In genomic region chr14:104116544-104117340, GRCh38 we compare ENCODE assay signal across 10 cellular contexts. TPM values are rescaled to one million over a fixed set of nuclear protein-coding genes. Genes with fewer than 3 reads are reported as not detected.
A peak's percentile ranks its signal among the peaks of the same experiment; 100 is the strongest.
DNase-seq lines count a peak whose midpoint lies in the region; ATAC-seq, FAIRE-seq and TF ChIP-seq lines count a peak whose summit lies in the region.
"Had no signal": no experiment of that assay in that cellular context is flagged by ENCODE, and none has a peak within 500 bp of the region (broad histone marks: within the 10 kb centered on the region; RNA-seq: fewer than 3 reads in every experiment).

No MANE protein-coding gene starts in this region.

- peak overlapping the region in 6 of 8 donors; percentile 51 to 66 (median 66) for H3K4me3 Mint-ChIP-seq in naive B cell

- no peak for FAIRE-seq in GM12892 (lab: Jason Lieb, UNC)
- FAIRE-seq: G401.6 had no signal

- no peak for TF ChIP-seq CTCF in epithelial cell of proximal tubule (conservative IDR thresholded peaks at IDR 0.05; ENCODE audit: low read depth, low read length)
- no peak for TF ChIP-seq CTCF in brain microvascular endothelial cell (IDR thresholded peaks at IDR 0.05; ENCODE audit: low read depth, low read length, missing control alignments)

- H3K9me3 Mint-ChIP-seq in naive B cell, result no peaks in the 10 kb centered on the region

- DNase-seq in stimulated activated naive CD4-positive, alpha-beta T cell treated with Interleukin-2 at 50 U/mL for 16 hours (lab: John Stamatoyannopoulos, UW), result peak; percentile 23
- DNase-seq in stimulated activated naive CD4-positive, alpha-beta T cell (lab: John Stamatoyannopoulos, UW), result no peak
- DNase-seq in epithelial cell of proximal tubule (ENCODE audit: low read depth) (no peak), naive B cell (no peak), kidney glomerular epithelial cell (lab: John Stamatoyannopoulos, UW) (no peak), G401 (ENCODE audit: low spot score) (no peak), brain microvascular endothelial cell (no peak), GM12892 (ENCODE audit: insufficient read length) (no peak)

- peaks cover 0 to 7% (median 0%) of the 10 kb centered on the region in 3 donors for H3K4me1 Mint-ChIP-seq in naive B cell

- in situ Hi-C loops in G401 (cut with HindIII; ENCODE audit: low sequenced_read_pairs), result no loop called here
- in situ Hi-C loops in brain microvascular endothelial cell (cut with HindIII; ENCODE audit: low pct_ligation_motif_present, low sequenced_read_pairs), result no loop called here

- ATAC-seq in naive B cell (ENCODE audit: low read depth in 2 of 2), result peak; percentile 13 to 23

- H3K27ac ChIP-seq in brain microvascular endothelial cell, result no peak overlapping the region

- H3K4me3 ChIP-seq in epithelial cell of proximal tubule (ENCODE audit: low read depth, low read length), result peak overlapping the region; percentile 42
- no peak overlapping the region for H3K4me3 ChIP-seq in brain microvascular endothelial cell (ENCODE audit: low read depth, low read length)

- peaks cover 29% of the 10 kb centered on the region for H3K27me3 ChIP-seq in brain microvascular endothelial cell (replicated peaks)

- peaks cover 15 to 60% (median 47%) of the 10 kb centered on the region in 3 donors for H3K27me3 Mint-ChIP-seq in naive B cell

- TF ChIP-seq POLR2A in GM12892 (IDR thresholded peaks at IDR 0.05; ENCODE audit: low read depth, low read length), result no peak

- H3K27ac Mint-ChIP-seq in naive B cell, result no peak overlapping the region

- H3K36me3 ChIP-seq in brain microvascular endothelial cell (replicated peaks), result no peaks in the 10 kb centered on the region

- no peaks in the 10 kb centered on the region for H3K36me3 Mint-ChIP-seq in naive B cell

RNA-seq across cellular contexts. Expression of gene KIF26A, which starts 21.6 kb away (rescaled TPM):
- 0.46 and 0.87 TPM in 2 replicates for total RNA-seq in epithelial cell of proximal tubule
- polyA plus RNA-seq in naive B cell (ENCODE audit: low read depth in 6 of 6), result not detected
- 19.8 and 21.2 TPM in 2 replicates for total RNA-seq in G401 (2014; rRNA removed; shearing (Covaris generic))
- not detected for polyA plus RNA-seq in GM12892 (2012; ENCODE audit: missing spikeins)

RNA-seq across cellular contexts. Expression of gene ASPG, which starts 31.2 kb away (rescaled TPM):
- total RNA-seq in epithelial cell of proximal tubule, result not detected in 2 replicates
- not detected for polyA plus RNA-seq in naive B cell (ENCODE audit: low read depth in 6 of 6)
- total RNA-seq in G401 (2014; rRNA removed; shearing (Covaris generic)), result not detected in 2 replicates
- not detected for polyA plus RNA-seq in GM12892 (2012; ENCODE audit: missing spikeins)
- total RNA-seq: lung microvascular endothelial cell had no signal

Comparison
In these comparisons a context has a peak if more than half of its experiments do, and no peak if none do; other contexts are left out.
1. RNA of gene KIF26A, which starts 21.6 kb away (total RNA-seq): 19.8 to 21.2 TPM in G401; 0.46 to 0.87 TPM in epithelial cell of proximal tubule; every median in the first group is over 10 times any median in the second.